12 cellular contexts compared by ENCODE assay signal in genomic region chr7:85464042-85464651, GRCh38.
DNase-seq lines count a peak whose midpoint lies in the region; ATAC-seq, FAIRE-seq and TF ChIP-seq lines count a peak whose summit lies in the region.
"Had no signal": no experiment of that assay in that cellular context is flagged by ENCODE, and none has a peak within 500 bp of the region (broad histone marks: within the 10 kb centered on the region; RNA-seq: fewer than 3 reads in every experiment).

No MANE protein-coding gene starts in this region.

- no peaks in the 10 kb centered on the region for H3K36me3 ChIP-seq in IMR-90 (ENCODE audit: control insufficient read depth, insufficient read depth, low read length)
- H3K36me3 ChIP-seq in HepG2 (replicated peaks in 1 of 2; ENCODE audit: control insufficient read depth in 1 of 2, insufficient read depth in 2 of 2, low read length in 2 of 2) = no peaks in the 10 kb centered on the region
- no peaks in the 10 kb centered on the region for H3K36me3 ChIP-seq in aorta (ENCODE audit: control insufficient read depth in 1 of 2, insufficient read depth in 2 of 2, low read length in 1 of 2)
- H3K36me3 ChIP-seq: transverse colon had no signal

- FAIRE-seq in HepG2 (lab: Jason Lieb, UNC) = no peak

- H2AFZ ChIP-seq in IMR-90 (replicated peaks; ENCODE audit: low read length, poor library complexity) (no peak overlapping the region), HepG2 (ENCODE audit: low read length) (no peak overlapping the region)

- H3K79me1 ChIP-seq in IMR-90 (ENCODE audit: low read depth in 1 of 2, low read length in 2 of 2) = no peaks in the 10 kb centered on the region

- no peak overlapping the region for H4K5ac ChIP-seq in IMR-90 (ENCODE audit: low read depth, low read length)

- 0 out of 2 replicates have a peak, but pooled peaks cover 4% of the 10 kb centered on the region for H3K9me1 ChIP-seq in IMR-90 (ENCODE audit: insufficient read depth, low read length)

- H4K91ac ChIP-seq in IMR-90 (ENCODE audit: insufficient read depth, low read depth, low read length) = no peak overlapping the region

- no peak overlapping the region for H2BK20ac ChIP-seq in IMR-90 (ENCODE audit: low read depth, low read length)

- DNase-seq in AML-193 (lab: John Stamatoyannopoulos, UW) = peak; percentile 34 to 54
- no peak for DNase-seq in IMR-90
- DNase-seq in SW480 (ENCODE audit: low spot score) = peak; percentile 21
- DNase-seq in HepG2 (ENCODE audit: low spot score) = no peak
- no peak for DNase-seq in GM19238 (ENCODE audit: insufficient read length, low spot score)
- no peak for DNase-seq in aorta
- DNase-seq in CD1c-positive myeloid dendritic cell (ENCODE audit: extremely low spot score) = no peak
- DNase-seq: activated CD4-positive, alpha-beta T cell treated with anti-CD3 and anti-CD28 coated beads for 1 hour; activated naive CD8-positive, alpha-beta T cell treated with anti-CD3 and anti-CD28 coated beads for 36 hours; DND-41; transverse colon had no signal

- POLR2A ChIA-PET in IMR-90 (lab: Charles Lee; ENCODE audit: unreplicated experiment) = no interaction called here
- POLR2A ChIA-PET in HepG2 (lab: Yijun Ruan, JAX) = no interaction called here

- H2BK5ac ChIP-seq in IMR-90 (ENCODE audit: low read depth, low read length, poor library complexity, severe bottlenecking) = no peak overlapping the region

- H2BK15ac ChIP-seq in IMR-90 (ENCODE audit: low read depth, low read length) = no peak overlapping the region

- H3K14ac ChIP-seq in IMR-90 (replicated peaks; ENCODE audit: low read depth, low read length) = no peak overlapping the region

- H3K23ac ChIP-seq in IMR-90 (ENCODE audit: low read depth, low read length) = no peak overlapping the region

- H3K9me3 ChIP-seq in IMR-90 (ENCODE audit: control insufficient read depth, insufficient read depth, low read length) (no peaks in the 10 kb centered on the region), HepG2 (ENCODE audit: low read length) (no peaks in the 10 kb centered on the region), aorta (ENCODE audit: control insufficient read depth, low read length) (no peaks in the 10 kb centered on the region)
- H3K9me3 ChIP-seq: transverse colon had no signal

- no peak overlapping the region for H3K56ac ChIP-seq in IMR-90 (ENCODE audit: extremely low read depth, insufficient read depth, low read length)

- H3K4me1 ChIP-seq in IMR-90 (ENCODE audit: control insufficient read depth, insufficient read depth, low read length) = no peaks in the 10 kb centered on the region
- no peaks in the 10 kb centered on the region for H3K4me1 ChIP-seq in HepG2 (ENCODE audit: insufficient read depth, low read length)
- no peaks in the 10 kb centered on the region for H3K4me1 ChIP-seq in aorta (ENCODE audit: control insufficient read depth in 1 of 2, insufficient read depth in 2 of 2, low read length in 2 of 2)
- H3K4me1 ChIP-seq: transverse colon had no signal

- H4K8ac ChIP-seq in IMR-90 (ENCODE audit: low read depth in 2 of 2, low read length in 2 of 2) = no peak overlapping the region

- dilution Hi-C loops in IMR-90 (cut with HindIII; ENCODE audit: low sequenced_read_pairs, unreplicated experiment) = no loop called here

- no peak overlapping the region for H2AK5ac ChIP-seq in IMR-90 (ENCODE audit: low read depth, low read length)

- H3K9ac ChIP-seq in IMR-90 (ENCODE audit: low read depth, low read length) (no peak overlapping the region), HepG2 (ENCODE audit: insufficient read depth, low read depth, low read length) (no peak overlapping the region)

- H4K20me1 ChIP-seq in IMR-90 (ENCODE audit: insufficient read depth, low read length) (no peaks in the 10 kb centered on the region), HepG2 (ENCODE audit: insufficient read depth, low read length) (no peaks in the 10 kb centered on the region)

- no peak overlapping the region for H3K4me3 ChIP-seq in IMR-90 (ENCODE audit: insufficient read depth, low read depth, low read length)
- no peak overlapping the region for H3K4me3 ChIP-seq in HepG2 (replicated peaks in 1 of 3; ENCODE audit: insufficient read depth in 1 of 3, low read depth in 2 of 3, low read length in 3 of 3)
- H3K4me3 ChIP-seq in aorta (ENCODE audit: low read length in 2 of 2) = no peak overlapping the region
- H3K4me3 ChIP-seq: transverse colon had no signal

- no CpG with 5 or more reads among the region's 1 CpG for WGBS in IMR-90 (ENCODE audit: extremely low coverage in 2 of 2, insufficient read length in 1 of 2), 2 experiments
- WGBS in HepG2 (ENCODE audit: low lambda C conversion rate) = 37% methylated on average over 1 of the region's 1 CpG
- 95 to 100% methylated on average over 1 of the region's 1 CpG for WGBS in aorta, 2 donors

- H3K79me2 ChIP-seq in HepG2 (ENCODE audit: insufficient read depth, low read length) = no peaks in the 10 kb centered on the region

- H3K4me2 ChIP-seq in IMR-90 (ENCODE audit: low read depth, low read length) (no peak overlapping the region), HepG2 (ENCODE audit: low read depth, low read length) (no peak overlapping the region)

- CTCF ChIA-PET in IMR-90 (lab: Yijun Ruan, JAX) = interaction anchor here (0.6 to 2.8 kb wide), 11 partner anchors 9 to 422 kb away, joined by 3 to 13 read pairs (median 4); partner anchors contain the start of gene SEMA3D
- CTCF ChIA-PET in HepG2 (lab: Yijun Ruan, JAX; ENCODE audit: low intra/inter-chr PET ratio, low total read pairs) = interaction anchor here (1.4 kb wide), 1 partner anchor 422 kb away, joined by 7 read pairs; no protein-coding TSS in a partner anchor

- TF ChIP-seq EP300 in HepG2 (IDR thresholded peaks at IDR 0.05; ENCODE audit: low read depth in 2 of 2, low read length in 2 of 2) = no peak
- TF ChIP-seq EP300 in HepG2 (CRISPR knock-in tag; IDR thresholded peaks at IDR 0.05; ENCODE audit: borderline replicate concordance) = no peak

- no peak overlapping the region for H2AK9ac ChIP-seq in IMR-90 (replicated peaks; ENCODE audit: low read depth, low read length, poor library complexity)

- intact Hi-C loops in IMR-90 (cut with micrococcal nuclease) = loop anchor here (1.0 to 10.0 kb wide), 5 partner anchors 90 to 1539 kb away; no protein-coding TSS in a partner anchor
- intact Hi-C loops in HepG2 (cut with micrococcal nuclease; ENCODE audit: unreplicated experiment) = loop anchor here (2.0 kb wide), 1 partner anchor 423 kb away; no protein-coding TSS in a partner anchor
- intact Hi-C loops in aorta (cut with DNase I) = loop anchor here in 1 of 2 donors (10.0 kb wide), 2 partner anchors 279 to 419 kb away; partner anchors contain the start of gene SEMA3D

- in situ Hi-C loops in IMR-90 (cut with MboI; ENCODE audit: low sequenced_read_pairs) = loop anchor here (10.0 kb wide), 2 partner anchors 279 to 409 kb away; partner anchors contain the start of gene SEMA3D
- in situ Hi-C loops in HepG2 (cut with HindIII; ENCODE audit: extremely low pct_ligation_motif_present, low pct_unique_long_range_greater_than_20kb) = loop anchor here (10.0 kb wide), 1 partner anchor 419 kb away; no protein-coding TSS in a partner anchor

- H2BK120ac ChIP-seq in IMR-90 (ENCODE audit: low read depth, low read length) = no peak overlapping the region

- no peak overlapping the region for H3K4ac ChIP-seq in IMR-90 (ENCODE audit: low read depth, low read length)

- BruUV-seq in IMR-90 (replicated peaks; lab: Mats Ljungman, UMichigan) = no TSS peak
- BruUV-seq in HepG2 (replicated peaks; lab: Mats Ljungman, UMichigan) = no TSS peak

- TF ChIP-seq RAD21 in IMR-90 (IDR thresholded peaks at IDR 0.05; ENCODE audit: low read length) (peak; percentile 22; the same call in 1 of the 2 replicates), HepG2 (CRISPR knock-in tag; IDR thresholded peaks at IDR 0.05) (no peak)

- peak; percentile 35 for TF ChIP-seq CTCF in IMR-90 (conservative IDR thresholded peaks at IDR 0.05; ENCODE audit: low read depth, low read length)
- 0 out of 2 replicates have a peak, but pooled peaks have one; percentile 6 for TF ChIP-seq CTCF in HepG2 (CRISPR knock-in tag; IDR thresholded peaks at IDR 0.05)

- H3K27ac ChIP-seq in IMR-90 (ENCODE audit: insufficient read depth, low read length) (no peak overlapping the region), HepG2 (ENCODE audit: extremely low read length, insufficient read depth, low read length) (no peak overlapping the region), aorta (ENCODE audit: low read depth in 1 of 2, low read length in 2 of 2) (no peak overlapping the region)
- H3K27ac ChIP-seq: transverse colon had no signal

- no peak overlapping the region for H3K18ac ChIP-seq in IMR-90 (ENCODE audit: low read depth, low read length)

- peak; percentile 48 for ATAC-seq in IMR-90 (ENCODE audit: low read depth)
- no peak for ATAC-seq in HepG2
- no peak for ATAC-seq in GM19395 (IDR thresholded peaks at IDR 0.05; ENCODE audit: unreplicated experiment)
- ATAC-seq in aorta (ENCODE audit: low FRiP score) = no peak

- TF ChIP-seq POLR2A in IMR-90 (IDR thresholded peaks at IDR 0.05; ENCODE audit: low read depth, low read length) = no peak
- no peak for TF ChIP-seq POLR2A in HepG2 (IDR thresholded peaks at IDR 0.05; ENCODE audit: insufficient read depth in 1 of 2, low read depth in 2 of 2, low read length in 2 of 2)

- H3K27me3 ChIP-seq in IMR-90 (ENCODE audit: control insufficient read depth, insufficient read depth, low read length) (no peaks in the 10 kb centered on the region), HepG2 (ENCODE audit: control insufficient read depth in 1 of 2, insufficient read depth in 2 of 2, low read length in 2 of 2) (no peaks in the 10 kb centered on the region), aorta (ENCODE audit: control insufficient read depth in 1 of 2, insufficient read depth in 2 of 2, low read length in 1 of 2) (no peaks in the 10 kb centered on the region)
- H3K27me3 ChIP-seq: transverse colon had no signal

TF ChIP-seq in IMR-90, 13 proteins besides CTCF, POLR2A, EP300 and RAD21:
- TF ChIP-seq SMC3 (IDR thresholded peaks at IDR 0.05; ENCODE audit: low read depth, low read length) (peak; percentile 27; the same call in 1 of the 2 replicates), RCOR1 (IDR thresholded peaks at IDR 0.05; ENCODE audit: insufficient replicate concordance, low read length) (no peak)

TF ChIP-seq in HepG2, 621 proteins besides CTCF, POLR2A, EP300 and RAD21 (continues in another document):
- TF ChIP-seq ELF1 (CRISPR knock-in tag; IDR thresholded peaks at IDR 0.05) (no peak), SIX1 (CRISPR knock-in tag; IDR thresholded peaks at IDR 0.05; ENCODE audit: borderline replicate concordance) (no peak), TEF (CRISPR knock-in tag; IDR thresholded peaks at IDR 0.05) (no peak)

Comparison
In these comparisons a context has a peak if more than half of its experiments do, and no peak if none do; other contexts are left out.
1. DNase-seq: peak in AML-193 (2 of 2) and SW480 (single experiment); none in IMR-90 (single experiment), HepG2 (single experiment), GM19238 (single experiment), aorta (0 of 2) and CD1c-positive myeloid dendritic cell (single experiment).